8 cellular contexts compared by ENCODE assay signal in genomic region chr11:107591446-107592236, GRCh38. TPM values are rescaled to one million over a fixed set of nuclear protein-coding genes. Genes with fewer than 3 reads are reported as not detected.
DNase-seq lines count a peak whose midpoint lies in the region; ATAC-seq and TF ChIP-seq lines count a peak whose summit lies in the region.

No MANE protein-coding gene starts in this region.

- H3K4me3 ChIP-seq in PC-3 (ENCODE audit: low read length): peak overlapping the region; percentile 74

- intact Hi-C loops in PC-3 (cut with micrococcal nuclease): no loop called here

- no peaks in the 10 kb centered on the region for H3F3A ChIP-seq in PC-3 (ENCODE audit: low read length, unreplicated experiment)

- no peak overlapping the region for H4K8ac ChIP-seq in H9 (replicated peaks; ENCODE audit: insufficient read length, low read depth, low read length)

- no peak overlapping the region for H3K14ac ChIP-seq in H9 (ENCODE audit: insufficient read depth, low read length)

- no peaks in the 10 kb centered on the region for H3K9me2 ChIP-seq in PC-3 (replicated peaks; ENCODE audit: low read length)

- H2AK5ac ChIP-seq in H9 (ENCODE audit: insufficient read length, low read length): no peak overlapping the region

- no peak overlapping the region for H2BK20ac ChIP-seq in H9 (ENCODE audit: low read depth, low read length, poor library complexity, severe bottlenecking)

- no peaks in the 10 kb centered on the region for H3K9me3 Mint-ChIP-seq in H9
- H3K9me3 Mint-ChIP-seq in brain: peaks cover 0 to 12% (median 7%) of the 10 kb centered on the region in 5 experiments

- BruUV-seq in PC-3 (replicated peaks; lab: Mats Ljungman, UMichigan): no TSS peak

- H3K4ac ChIP-seq in H9 (ENCODE audit: low read depth, low read length): no peak overlapping the region

- peak; percentile 43 for ATAC-seq in PC-3
- no peak for ATAC-seq in HG03457 (IDR thresholded peaks at IDR 0.05; ENCODE audit: unreplicated experiment)

- POLR2A ChIA-PET in PC-3 (lab: Charles Lee; ENCODE audit: unreplicated experiment): no interaction called here

- no peak overlapping the region for H2BK12ac ChIP-seq in H9 (ENCODE audit: insufficient read length, low read depth, low read length)

- no CpG with 5 or more reads among the region's 46 CpGs for WGBS in H9 (ENCODE audit: extremely low coverage, insufficient read length, low lambda C conversion rate)

- H3K23ac ChIP-seq in H9 (ENCODE audit: insufficient read length, low read depth, low read length): no peak overlapping the region

- no peak overlapping the region for H2BK5ac ChIP-seq in H9 (ENCODE audit: insufficient read length, low read length)

- in situ Hi-C loops in ACHN (cut with HindIII; ENCODE audit: low pct_ligation_motif_present, low pct_unique_long_range_greater_than_20kb, low sequenced_read_pairs): no loop called here

- H3K4me1 Mint-ChIP-seq in H9: peaks cover 28 to 36% of the 10 kb centered on the region in 2 experiments
- peaks cover 39% of the 10 kb centered on the region for H3K4me1 Mint-ChIP-seq in brain

- H3K27me3 ChIP-seq in H9 (ENCODE audit: insufficient read depth, low read length) (peaks cover 32% of the 10 kb centered on the region), PC-3 (ENCODE audit: low read length) (peaks cover 83% of the 10 kb centered on the region)

- H3K56ac ChIP-seq in H9 (ENCODE audit: insufficient read length, low read depth, low read length): no peak overlapping the region

- no peak overlapping the region for H4K5ac ChIP-seq in H9 (ENCODE audit: insufficient read length, low read depth, low read length)

- DNase-seq in ELF-1 (ENCODE audit: low read depth, low spot score): peak; percentile 49
- DNase-seq in H9: peak; percentile 45
- DNase-seq in PC-3: peak; percentile 29
- peak; percentile 61 for DNase-seq in left kidney (ENCODE audit: low read depth, low spot score)
- peak; percentile 38 for DNase-seq in stimulated activated CD4-positive, alpha-beta T cell treated with anti-CD3 and anti-CD28 coated beads, Interleukin-4, amount 100 ng/mL, for 24 hours
- no peak for DNase-seq in ACHN

- no peak overlapping the region for H3K18ac ChIP-seq in H9 (ENCODE audit: insufficient read length, low read depth, low read length)

- no peak overlapping the region for H4K91ac ChIP-seq in H9 (ENCODE audit: insufficient read length, low read depth, low read length)

- no peaks in the 10 kb centered on the region for H3K79me2 ChIP-seq in H9 (ENCODE audit: insufficient read depth, low read length)
- H3K79me2 ChIP-seq in PC-3 (ENCODE audit: low read length): no peaks in the 10 kb centered on the region

- CTCF ChIA-PET in PC-3 (lab: Charles Lee): no interaction called here

- H2AFZ ChIP-seq in H9 (ENCODE audit: low read length): no peak overlapping the region
- H2AFZ ChIP-seq in PC-3 (ENCODE audit: low read length): peak overlapping the region; percentile 88

- H2BK15ac ChIP-seq in H9 (ENCODE audit: low read depth, low read length): no peak overlapping the region

- no peaks in the 10 kb centered on the region for H3K36me3 ChIP-seq in PC-3 (ENCODE audit: low read depth, low read length)

- peaks cover 21% of the 10 kb centered on the region for H3K23me2 ChIP-seq in H9 (ENCODE audit: insufficient read length, low read depth, low read length, poor library complexity, severe bottlenecking)

- peak overlapping the region; percentile 65 to 90 for H3K4me3 Mint-ChIP-seq in H9
- peak overlapping the region; percentile 90 to 95 (median 93) for H3K4me3 Mint-ChIP-seq in brain

- H3T11ph ChIP-seq in H9 (ENCODE audit: low read length): no peak overlapping the region

- H2BK120ac ChIP-seq in H9 (ENCODE audit: low read depth, low read length, poor library complexity, severe bottlenecking): no peak overlapping the region

- H3K27ac ChIP-seq in H9 (ENCODE audit: insufficient read length, low read depth, low read length) (no peak overlapping the region), PC-3 (ENCODE audit: low read length) (no peak overlapping the region)

- peaks cover 7% of the 10 kb centered on the region; the same call in 1 of the 2 replicates for H3K4me1 ChIP-seq in H9 (ENCODE audit: insufficient read depth, low read length)
- H3K4me1 ChIP-seq in PC-3 (ENCODE audit: insufficient read depth, low read length): peaks cover 23% of the 10 kb centered on the region; the same call in 1 of the 2 replicates

- no peak overlapping the region for H3K27ac Mint-ChIP-seq in H9
- peak overlapping the region; percentile 38 to 84 (median 79) for H3K27ac Mint-ChIP-seq in brain

- no peaks in the 10 kb centered on the region for H3K79me1 ChIP-seq in H9 (ENCODE audit: insufficient read depth, low read depth, low read length, poor library complexity, severe bottlenecking)

- H3K27me3 Mint-ChIP-seq in H9 (ENCODE audit: low read depth) (peaks cover 87% of the 10 kb centered on the region), brain (peaks cover 83% of the 10 kb centered on the region)

- H3K4me2 ChIP-seq in H9 (ENCODE audit: insufficient read depth, insufficient read length, low read length) (peak overlapping the region; percentile 73), PC-3 (ENCODE audit: low read length) (peak overlapping the region; percentile 97)

- H3K36me3 Mint-ChIP-seq in H9 (ENCODE audit: insufficient read depth in 1 of 3, low read depth in 3 of 3): no peaks in the 10 kb centered on the region
- H3K36me3 Mint-ChIP-seq in brain: no peaks in the 10 kb centered on the region

- H3K9ac ChIP-seq in H9 (ENCODE audit: extremely low read depth, insufficient read length, low read length): no peak overlapping the region
- H3K9ac ChIP-seq in PC-3 (ENCODE audit: low read length): no peak overlapping the region

- no peak for TF ChIP-seq CTCF in H9 (conservative IDR thresholded peaks at IDR 0.05)
- TF ChIP-seq CTCF in PC-3 (conservative IDR thresholded peaks at IDR 0.05; ENCODE audit: low read depth, low read length): no peak
- TF ChIP-seq CTCF in brain (conservative IDR thresholded peaks at IDR 0.05): no peak

- no peaks in the 10 kb centered on the region for H4K20me1 ChIP-seq in H9 (ENCODE audit: control insufficient read depth, insufficient read depth, insufficient read length)
- H4K20me1 ChIP-seq in PC-3 (ENCODE audit: low read length): no peaks in the 10 kb centered on the region

- H3K9me3 ChIP-seq in H9 (ENCODE audit: control insufficient read depth, low read depth, low read length) (no peaks in the 10 kb centered on the region), PC-3 (ENCODE audit: low read length) (no peaks in the 10 kb centered on the region)

RNA-seq across cellular contexts. Expression of gene ELMOD1, which starts 0.7 kb away (rescaled TPM):
- total RNA-seq in H9 (2021) (0.61 and 0.81 TPM in 2 replicates), PC-3 (2014; rRNA removed) (not detected in 2 replicates)
- polyA plus RNA-seq in brain (ENCODE audit: insufficient read depth, low read depth, low replicate concordance): 5.8 TPM

RNA-seq across cellular contexts. Expression of gene ALKBH8, which starts 26.1 kb away (rescaled TPM):
- total RNA-seq in H9 (2021) (12.7 and 15.7 TPM in 2 replicates), PC-3 (2014; rRNA removed) (7.0 and 14.3 TPM in 2 replicates)
- polyA plus RNA-seq in brain (ENCODE audit: insufficient read depth, low read depth, low replicate concordance): 2.2 TPM

Comparison
In these comparisons a context has a peak if more than half of its experiments do, and no peak if none do; other contexts are left out.
1. H3K27ac Mint-ChIP-seq: peak in brain (5 of 5); none in H9 (0 of 3).